ENCODE assay signal across 9 cellular contexts in the genomic region with DNA sequence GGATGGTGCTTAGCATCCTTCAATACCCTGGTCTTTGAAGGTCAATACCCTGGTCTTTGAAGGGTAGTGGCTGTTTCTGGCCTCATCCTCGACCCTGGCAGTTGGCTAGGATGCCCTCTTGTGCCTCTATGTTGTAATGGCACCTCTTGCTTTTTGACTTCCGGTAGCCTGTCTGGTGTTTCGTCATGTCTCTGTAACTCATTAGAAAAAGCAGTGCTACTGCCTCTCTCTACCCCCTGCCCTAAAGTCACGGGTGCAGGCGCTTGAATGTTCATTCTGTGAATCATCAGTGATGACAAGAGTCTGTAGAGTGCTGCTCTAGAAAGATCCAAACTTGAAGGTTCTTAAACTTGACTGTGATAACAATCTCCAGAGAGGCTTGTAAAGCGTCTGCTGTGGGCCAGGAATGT. TPM values are rescaled to one million over a fixed set of nuclear protein-coding genes. Genes with fewer than 3 reads are reported as not detected.
DNase-seq lines count a peak whose midpoint lies in the region; ATAC-seq and TF ChIP-seq lines count a peak whose summit lies in the region.
"Had no signal": no experiment of that assay in that cellular context is flagged by ENCODE, and none has a peak within 500 bp of the region (broad histone marks: within the 10 kb centered on the region; RNA-seq: fewer than 3 reads in every experiment).

No MANE protein-coding gene starts in this region.

- WGBS in ovary, 3 donors, result 32 to 43% (median 34%) methylated on average over 6 of the region's 6 CpGs

- POLR2A ChIA-PET in activated CD4-positive, alpha-beta T cell treated with anti-CD3 and anti-CD28 coated beads for 36 hours (lab: Charles Lee), result no interaction called here

- no peaks in the 10 kb centered on the region for H3K36me3 Mint-ChIP-seq in activated CD4-positive, alpha-beta T cell treated with anti-CD3 and anti-CD28 coated beads for 36 hours (ENCODE audit: low read depth)
- no peaks in the 10 kb centered on the region for H3K36me3 Mint-ChIP-seq in nephron progenitor cell (ENCODE audit: low read depth)

- ATAC-seq in activated CD4-positive, alpha-beta T cell treated with anti-CD3 and anti-CD28 coated beads for 36 hours, result peak; percentile 95
- peak; percentile 80 for ATAC-seq in HG02973 (IDR thresholded peaks at IDR 0.05; ENCODE audit: unreplicated experiment)

- H3K27ac ChIP-seq in colonic mucosa, result no peak overlapping the region
- H3K27ac ChIP-seq in ovary, result no peak overlapping the region

- H3K9me3 ChIP-seq in colonic mucosa (no peaks in the 10 kb centered on the region), ovary (no peaks in the 10 kb centered on the region)

- intact Hi-C loops in activated CD4-positive, alpha-beta T cell treated with anti-CD3 and anti-CD28 coated beads for 36 hours (cut with DNase I, micrococcal nuclease), result loop anchor here (1.0 to 10.0 kb wide), 7 partner anchors 131 to 240 kb away; partner anchors contain the start of genes PSMF1 (in 1 of the 2) and TMEM74B (in 1 of the 2)
- intact Hi-C loops in colonic mucosa (cut with DNase I) (no loop called here), ovary (cut with DNase I) (no loop called here)

- no peak for TF ChIP-seq CTCF in colonic mucosa (IDR thresholded peaks at IDR 0.05)
- TF ChIP-seq CTCF in nephron progenitor cell (IDR thresholded peaks at IDR 0.05), result peak; percentile 47
- no peak for TF ChIP-seq CTCF in ovary (IDR thresholded peaks at IDR 0.05)

- peak overlapping the region; percentile 66 for H3K27ac Mint-ChIP-seq in activated CD4-positive, alpha-beta T cell treated with anti-CD3 and anti-CD28 coated beads for 36 hours
- H3K27ac Mint-ChIP-seq in nephron progenitor cell, result no peak overlapping the region

- TF ChIP-seq EP300 in ovary (IDR thresholded peaks at IDR 0.05), result no peak

- CTCF ChIA-PET in activated CD4-positive, alpha-beta T cell treated with anti-CD3 and anti-CD28 coated beads for 36 hours (lab: Charles Lee), result interaction anchor here (0.6 to 3.3 kb wide), 6 partner anchors 13 to 240 kb away, joined by 3 to 17 read pairs (median 4); no protein-coding TSS in a partner anchor

- H3K4me1 ChIP-seq in colonic mucosa (no peaks in the 10 kb centered on the region), ovary (ENCODE audit: insufficient read depth) (no peaks in the 10 kb centered on the region)

- H3K36me3 ChIP-seq in colonic mucosa (no peaks in the 10 kb centered on the region), ovary (no peaks in the 10 kb centered on the region)

- peaks cover 2% of the 10 kb centered on the region for H3K4me1 Mint-ChIP-seq in activated CD4-positive, alpha-beta T cell treated with anti-CD3 and anti-CD28 coated beads for 36 hours
- no peaks in the 10 kb centered on the region for H3K4me1 Mint-ChIP-seq in nephron progenitor cell

- H3K4me3 ChIP-seq in colonic mucosa (no peak overlapping the region), ovary (no peak overlapping the region)

- no peak overlapping the region for H3K4me3 Mint-ChIP-seq in activated CD4-positive, alpha-beta T cell treated with anti-CD3 and anti-CD28 coated beads for 36 hours
- H3K4me3 Mint-ChIP-seq in nephron progenitor cell, result no peak overlapping the region

- no peak for TF ChIP-seq POLR2A in ovary (IDR thresholded peaks at IDR 0.05)

- no peaks in the 10 kb centered on the region for H3K9me3 Mint-ChIP-seq in activated CD4-positive, alpha-beta T cell treated with anti-CD3 and anti-CD28 coated beads for 36 hours (ENCODE audit: low read depth)
- H3K9me3 Mint-ChIP-seq in nephron progenitor cell, result no peaks in the 10 kb centered on the region

- H3K9ac ChIP-seq in colonic mucosa (ENCODE audit: low read depth in 2 of 2, low read length in 2 of 2), result no peak overlapping the region

- H3K27me3 ChIP-seq in colonic mucosa (no peaks in the 10 kb centered on the region), ovary (no peaks in the 10 kb centered on the region)

- peak; percentile 63 for DNase-seq in activated CD4-positive, alpha-beta T cell treated with anti-CD3 and anti-CD28 coated beads for 36 hours
- no peak for DNase-seq in activated CD4-positive, alpha-beta T cell treated with anti-CD3 and anti-CD28 coated beads for 4 hours
- DNase-seq in SHP77 treated with DMSO at 0.1 percent for 48 hours (lab: John Stamatoyannopoulos, UW) (peak; percentile 35), colonic mucosa (peak; percentile 21), nephron progenitor cell (no peak), activated gamma-delta T cell treated with Interleukin-2 at 50 U/mL for 16 hours (no peak), ovary (no peak)

- no peaks in the 10 kb centered on the region for H3K27me3 Mint-ChIP-seq in activated CD4-positive, alpha-beta T cell treated with anti-CD3 and anti-CD28 coated beads for 36 hours
- peaks cover 21% of the 10 kb centered on the region for H3K27me3 Mint-ChIP-seq in nephron progenitor cell (ENCODE audit: low read depth, poor library complexity)

RNA-seq across cellular contexts. Expression of gene RSPO4, which starts 28.3 kb away (rescaled TPM):
- not detected for total RNA-seq in activated CD4-positive, alpha-beta T cell treated with anti-CD3 and anti-CD28 coated beads for 36 hours
- total RNA-seq in colonic mucosa (under 1 TPM; 0.08 to 0.12 TPM), ovary (under 1 TPM in 4 of 7 donors, not detected in 3; 0.07 to 0.53 (median 0.40) TPM)
- polyA plus RNA-seq in ovary, result under 1 TPM in 1 of 2 donors, not detected in 1; 0.04 TPM
- total RNA-seq: temporal lobe had no signal

RNA-seq across cellular contexts. Expression of gene ANGPT4, which starts 57.7 kb away (rescaled TPM):
- not detected for total RNA-seq in activated CD4-positive, alpha-beta T cell treated with anti-CD3 and anti-CD28 coated beads for 36 hours
- total RNA-seq in colonic mucosa (under 1 TPM in 1 of 2 donors, not detected in 1; 0.05 TPM), ovary (10 to 100 TPM in 1 of 7 donors, 1 to 10 TPM in 4, under 1 TPM in 2; 0.58 to 10.7 (median 1.9) TPM)
- 1 to 10 TPM; 3.0 to 3.7 TPM for polyA plus RNA-seq in ovary
- total RNA-seq: temporal lobe had no signal

Comparison
In these comparisons a context has a peak if more than half of its experiments do, and no peak if none do; other contexts are left out.
1. DNase-seq: peak in activated CD4-positive, alpha-beta T cell treated with anti-CD3 and anti-CD28 coated beads for 36 hours (single experiment), SHP77 treated with DMSO at 0.1 percent for 48 hours (single experiment) and colonic mucosa (single experiment); none in activated CD4-positive, alpha-beta T cell treated with anti-CD3 and anti-CD28 coated beads for 4 hours (0 of 2), nephron progenitor cell (single experiment), activated gamma-delta T cell treated with Interleukin-2 at 50 U/mL for 16 hours (single experiment) and ovary (0 of 5).
2. intact Hi-C loops: an anchor here in activated CD4-positive, alpha-beta T cell treated with anti-CD3 and anti-CD28 coated beads for 36 hours (1.0 to 10.0 kb wide); none called in colonic mucosa and ovary.